20 cellular contexts compared by ENCODE assay signal in genomic region chr3:67327582-67327981, GRCh38.
"Had no signal": no experiment of that assay in that cellular context is flagged by ENCODE, and none has a peak within 500 bp of the region (broad histone marks: within the 10 kb centered on the region; RNA-seq: fewer than 3 reads in every experiment).

No MANE protein-coding gene starts in this region.

- DNase-seq: KBM-7; MV-4-11; NCI-H1048; NCI-H1105; NCI-H187; NCI-H2029; NCI-H2081 treated with DMSO at 0.1 percent for 48 hours; NCI-H2171; NCI-H226; NCI-H446; NCI-H510A; NCI-H524 treated with DMSO at 0.1 percent for 48 hours; NCI-H69; NK-92 treated with Interleukin-12 subunit alpha and Interleukin-12 subunit beta, amount 100 ng/mL, for 24 hours; OCI-M1; PC-9; Peyer's patch; Right ventricle myocardium superior; RPMI8226; SIG-M5 had no signal
